ENCODE assay signal across 15 cellular contexts in genomic region chr5:142159354-142159753, GRCh38. TPM values are rescaled to one million over a fixed set of nuclear protein-coding genes. Genes with fewer than 3 reads are reported as not detected.
DNase-seq lines count a peak whose midpoint lies in the region; ATAC-seq and TF ChIP-seq lines count a peak whose summit lies in the region.
"Had no signal": no experiment of that assay in that cellular context is flagged by ENCODE, and none has a peak within 500 bp of the region (broad histone marks: within the 10 kb centered on the region; RNA-seq: fewer than 3 reads in every experiment).

No MANE protein-coding gene starts in this region.

- no peaks in the 10 kb centered on the region for H3K9me2 ChIP-seq in GM23338 (ENCODE audit: insufficient read depth)

- H3F3A ChIP-seq in GM23338 (replicated peaks; ENCODE audit: low read depth) = no peaks in the 10 kb centered on the region

- no peak overlapping the region for H2AFZ ChIP-seq in GM23338

- H3K4me1 Mint-ChIP-seq in activated naive CD4-positive, alpha-beta T cell treated with anti-CD3 and anti-CD28 coated beads, Interleukin-2, amount 50 U/mL, for 24 hours = peaks cover 39% of the 10 kb centered on the region
- peaks cover 55% of the 10 kb centered on the region for H3K4me1 Mint-ChIP-seq in GM23338
- H3K4me1 Mint-ChIP-seq in type B pancreatic cell (ENCODE audit: unreplicated experiment) = peaks cover 13% of the 10 kb centered on the region
- H3K4me1 Mint-ChIP-seq: B cell, IgD-negative memory B cell had no signal

- ATAC-seq in activated naive CD4-positive, alpha-beta T cell treated with anti-CD3 and anti-CD28 coated beads, Interleukin-2, amount 50 U/mL, for 72 hours = no peak
- ATAC-seq in GM23338 (no peak), left cardiac atrium (no peak)
- ATAC-seq: HepG2 had no signal

- H4K20me1 ChIP-seq in GM23338 (replicated peaks; ENCODE audit: insufficient read depth) = no peaks in the 10 kb centered on the region

- H3K79me2 ChIP-seq in GM23338 (replicated peaks; ENCODE audit: insufficient read depth) = no peaks in the 10 kb centered on the region

- H3K4me3 ChIP-seq in GM23338 (no peak overlapping the region), thyroid gland (replicated peaks in 1 of 3) (no peak overlapping the region)
- H3K4me3 ChIP-seq: BLaER1 treated with 17β-estradiol and CSF1 and Interleukin-3, amounts not matched to agents 10 nM and 100 nM; HAP-1 had no signal

- H3K9me3 Mint-ChIP-seq in activated naive CD4-positive, alpha-beta T cell treated with anti-CD3 and anti-CD28 coated beads, Interleukin-2, amount 50 U/mL, for 24 hours = no peaks in the 10 kb centered on the region
- no peaks in the 10 kb centered on the region for H3K9me3 Mint-ChIP-seq in activated naive CD4-positive, alpha-beta T cell treated with anti-CD3 and anti-CD28 coated beads, Interleukin-2, amount 50 U/mL, for 72 hours
- H3K9me3 Mint-ChIP-seq in GM23338 (no peaks in the 10 kb centered on the region), type B pancreatic cell (no peaks in the 10 kb centered on the region)
- H3K9me3 Mint-ChIP-seq: HFFc6, IgD-negative memory B cell had no signal

- no peak overlapping the region for H3K4me3 Mint-ChIP-seq in activated naive CD4-positive, alpha-beta T cell treated with anti-CD3 and anti-CD28 coated beads, Interleukin-2, amount 50 U/mL, for 24 hours
- no peak overlapping the region for H3K4me3 Mint-ChIP-seq in GM23338
- no peak overlapping the region for H3K4me3 Mint-ChIP-seq in type B pancreatic cell
- H3K4me3 Mint-ChIP-seq: B cell, HFFc6, IgD-negative memory B cell had no signal

- H3K9me3 ChIP-seq in thyroid gland = no peaks in the 10 kb centered on the region
- H3K9me3 ChIP-seq: BLaER1 treated with 17β-estradiol and CSF1 and Interleukin-3, amounts not matched to agents 10 nM and 100 nM; Caco-2; HAP-1 had no signal

- TF ChIP-seq POLR2A in thyroid gland (IDR thresholded peaks at IDR 0.05) = no peak

- no peaks in the 10 kb centered on the region for H3K27me3 Mint-ChIP-seq in activated naive CD4-positive, alpha-beta T cell treated with anti-CD3 and anti-CD28 coated beads, Interleukin-2, amount 50 U/mL, for 24 hours
- H3K27me3 Mint-ChIP-seq in GM23338 (ENCODE audit: insufficient read depth, low read depth, poor library complexity) (peaks cover 4% of the 10 kb centered on the region), type B pancreatic cell (no peaks in the 10 kb centered on the region)
- H3K27me3 Mint-ChIP-seq: B cell, IgD-negative memory B cell had no signal

- no peak overlapping the region for H3K4me2 ChIP-seq in GM23338
- H3K4me2 ChIP-seq: BLaER1 treated with 17β-estradiol and CSF1 and Interleukin-3, amounts not matched to agents 10 nM and 100 nM had no signal

- peaks cover 1% of the 10 kb centered on the region for H3K36me3 Mint-ChIP-seq in activated naive CD4-positive, alpha-beta T cell treated with anti-CD3 and anti-CD28 coated beads, Interleukin-2, amount 50 U/mL, for 24 hours
- H3K36me3 Mint-ChIP-seq in activated naive CD4-positive, alpha-beta T cell treated with anti-CD3 and anti-CD28 coated beads, Interleukin-2, amount 50 U/mL, for 72 hours = no peaks in the 10 kb centered on the region
- H3K36me3 Mint-ChIP-seq in GM23338 (ENCODE audit: low read depth) = peaks cover 2% of the 10 kb centered on the region; the same call in 2 of the 3 replicates
- H3K36me3 Mint-ChIP-seq in type B pancreatic cell = no peaks in the 10 kb centered on the region
- H3K36me3 Mint-ChIP-seq: IgD-negative memory B cell had no signal

- H3K27ac Mint-ChIP-seq in activated naive CD4-positive, alpha-beta T cell treated with anti-CD3 and anti-CD28 coated beads, Interleukin-2, amount 50 U/mL, for 24 hours = peak overlapping the region; percentile 17
- no peak overlapping the region for H3K27ac Mint-ChIP-seq in activated naive CD4-positive, alpha-beta T cell treated with anti-CD3 and anti-CD28 coated beads, Interleukin-2, amount 50 U/mL, for 72 hours
- no peak overlapping the region for H3K27ac Mint-ChIP-seq in GM23338
- no peak overlapping the region for H3K27ac Mint-ChIP-seq in type B pancreatic cell
- H3K27ac Mint-ChIP-seq: B cell, HFFc6, IgD-negative memory B cell had no signal

- H3K27me3 ChIP-seq in GM23338 (ENCODE audit: insufficient read depth) = no peaks in the 10 kb centered on the region
- no peaks in the 10 kb centered on the region for H3K27me3 ChIP-seq in thyroid gland
- H3K27me3 ChIP-seq: BLaER1 treated with 17β-estradiol and CSF1 and Interleukin-3, amounts not matched to agents 10 nM and 100 nM had no signal

- intact Hi-C loops in thyroid gland (cut with DNase I) (no loop called here), left cardiac atrium (cut with DNase I) (no loop called here)

- no peak for DNase-seq in activated naive CD4-positive, alpha-beta T cell treated with anti-CD3 and anti-CD28 coated beads, Interleukin-2, amount 50 U/mL, for 72 hours (ENCODE audit: low spot score in 2 of 2)
- no peak for DNase-seq in GM23338 (ENCODE audit: low spot score)
- no peak for DNase-seq in thyroid gland
- no peak for DNase-seq in type B pancreatic cell (ENCODE audit: extremely low spot score, unreplicated experiment)
- DNase-seq in left cardiac atrium = no peak
- DNase-seq: 8988T, Caco-2, HFFc6 had no signal

- TF ChIP-seq CTCF in GM23338 (conservative IDR thresholded peaks at IDR 0.05; ENCODE audit: low read depth in 2 of 2) (no peak), VCaP (conservative IDR thresholded peaks at IDR 0.05) (no peak), thyroid gland (IDR thresholded peaks at IDR 0.05) (no peak), type B pancreatic cell (conservative IDR thresholded peaks at IDR 0.05) (no peak)

- no peaks in the 10 kb centered on the region for H3K36me3 ChIP-seq in GM23338 (ENCODE audit: insufficient read depth)
- no peaks in the 10 kb centered on the region for H3K36me3 ChIP-seq in thyroid gland
- H3K36me3 ChIP-seq: HAP-1 had no signal

- H3K27ac ChIP-seq in GM23338 (ENCODE audit: low read depth) (0 out of 2 replicates have a peak overlapping the region, but pooled peaks have one; percentile 2), VCaP (peak overlapping the region; percentile 44), thyroid gland (no peak overlapping the region)
- H3K27ac ChIP-seq: BLaER1 treated with 17β-estradiol and CSF1 and Interleukin-3, amounts not matched to agents 10 nM and 100 nM had no signal

- H3K4me1 ChIP-seq in GM23338 (ENCODE audit: insufficient read depth) (peaks cover 33% of the 10 kb centered on the region), thyroid gland (peaks cover 0 to 8% of the 10 kb centered on the region in 2 donors)
- H3K4me1 ChIP-seq: HAP-1 had no signal

TF ChIP-seq in GM23338, 12 proteins besides CTCF, POLR2A, EP300 and RAD21 (continues in another document):
- TF ChIP-seq CREB1 (CRISPR knock-in tag; IDR thresholded peaks at IDR 0.05; ENCODE audit: low read depth) (no peak), STAT1 (IDR thresholded peaks at IDR 0.05; ENCODE audit: unreplicated experiment) (no peak), ETS1 (IDR thresholded peaks at IDR 0.05) (no peak), JUNB (IDR thresholded peaks at IDR 0.05; ENCODE audit: unreplicated experiment) (no peak), ZNF331 (CRISPR knock-in tag; IDR thresholded peaks at IDR 0.05; ENCODE audit: low read depth) (no peak), POLR2AphosphoS5 (IDR thresholded peaks at IDR 0.05; ENCODE audit: low read depth) (no peak), EZH2phosphoT487 (IDR thresholded peaks at IDR 0.05; ENCODE audit: unreplicated experiment) (no peak)
- TF ChIP-seq, protein P1, sequence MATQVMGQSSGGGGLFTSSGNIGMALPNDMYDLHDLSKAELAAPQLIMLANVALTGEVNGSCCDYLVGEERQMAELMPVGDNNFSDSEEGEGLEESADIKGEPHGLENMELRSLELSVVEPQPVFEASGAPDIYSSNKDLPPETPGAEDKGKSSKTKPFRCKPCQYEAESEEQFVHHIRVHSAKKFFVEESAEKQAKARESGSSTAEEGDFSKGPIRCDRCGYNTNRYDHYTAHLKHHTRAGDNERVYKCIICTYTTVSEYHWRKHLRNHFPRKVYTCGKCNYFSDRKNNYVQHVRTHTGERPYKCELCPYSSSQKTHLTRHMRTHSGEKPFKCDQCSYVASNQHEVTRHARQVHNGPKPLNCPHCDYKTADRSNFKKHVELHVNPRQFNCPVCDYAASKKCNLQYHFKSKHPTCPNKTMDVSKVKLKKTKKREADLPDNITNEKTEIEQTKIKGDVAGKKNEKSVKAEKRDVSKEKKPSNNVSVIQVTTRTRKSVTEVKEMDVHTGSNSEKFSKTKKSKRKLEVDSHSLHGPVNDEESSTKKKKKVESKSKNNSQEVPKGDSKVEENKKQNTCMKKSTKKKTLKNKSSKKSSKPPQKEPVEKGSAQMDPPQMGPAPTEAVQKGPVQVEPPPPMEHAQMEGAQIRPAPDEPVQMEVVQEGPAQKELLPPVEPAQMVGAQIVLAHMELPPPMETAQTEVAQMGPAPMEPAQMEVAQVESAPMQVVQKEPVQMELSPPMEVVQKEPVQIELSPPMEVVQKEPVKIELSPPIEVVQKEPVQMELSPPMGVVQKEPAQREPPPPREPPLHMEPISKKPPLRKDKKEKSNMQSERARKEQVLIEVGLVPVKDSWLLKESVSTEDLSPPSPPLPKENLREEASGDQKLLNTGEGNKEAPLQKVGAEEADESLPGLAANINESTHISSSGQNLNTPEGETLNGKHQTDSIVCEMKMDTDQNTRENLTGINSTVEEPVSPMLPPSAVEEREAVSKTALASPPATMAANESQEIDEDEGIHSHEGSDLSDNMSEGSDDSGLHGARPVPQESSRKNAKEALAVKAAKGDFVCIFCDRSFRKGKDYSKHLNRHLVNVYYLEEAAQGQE (IDR thresholded peaks at IDR 0.05; ENCODE audit: unreplicated experiment) = no peak

RNA-seq across cellular contexts. Expression of gene NDFIP1, which starts 50.8 kb away (rescaled TPM):
- total RNA-seq in activated naive CD4-positive, alpha-beta T cell treated with anti-CD3 and anti-CD28 coated beads, Interleukin-2, amount 50 U/mL, for 72 hours = 10 to 100 TPM; 70.5 to 92.3 TPM
- 38.1 and 45.0 TPM in 2 replicates for total RNA-seq in GM23338 (2014; rRNA removed; shearing (Covaris generic))
- polyA plus RNA-seq in GM23338 (2016; fragmentation: Nextera tagmentation; extraction: Ambion mirVana) = 21.9 and 24.3 TPM in 2 replicates
- total RNA-seq in thyroid gland (100 to 1,000 TPM; 185 to 351 (median 297) TPM), type B pancreatic cell (ENCODE audit: low replicate concordance) (57.7 and 59.3 TPM in 2 replicates), left cardiac atrium (10 to 100 TPM; 54.9 to 63.6 TPM)

Comparison
In these comparisons a context has a peak if more than half of its experiments do, and no peak if none do; other contexts are left out.
1. H3K27ac ChIP-seq: peak in GM23338 (single experiment) and VCaP (single experiment); none in thyroid gland (0 of 3).